In genomic region chr13:113851826-113852535, GRCh38 we compare ENCODE assay signal across 1 cellular context.
TF ChIP-seq lines count a peak whose summit lies in the region.

No MANE protein-coding gene starts in this region.

TF ChIP-seq in WTC11, 78 proteins besides CTCF, POLR2A, EP300 and RAD21 (continued from another document):
- no peak for TF ChIP-seq SOX15 (CRISPR knock-in tag; IDR thresholded peaks at IDR 0.05)
